ENCODE assay signal across 11 cellular contexts in genomic region chr6:130202782-130203181, GRCh38.
DNase-seq lines count a peak whose midpoint lies in the region; ATAC-seq and TF ChIP-seq lines count a peak whose summit lies in the region.
"Had no signal": no experiment of that assay in that cellular context is flagged by ENCODE, and none has a peak within 500 bp of the region (broad histone marks: within the 10 kb centered on the region; RNA-seq: fewer than 3 reads in every experiment).

No MANE protein-coding gene starts in this region.

- peak; percentile 73 for ATAC-seq in GM18511 (IDR thresholded peaks at IDR 0.05; ENCODE audit: unreplicated experiment)
- peak; percentile 75 for ATAC-seq in GM21447 (IDR thresholded peaks at IDR 0.05; ENCODE audit: unreplicated experiment)
- peak; percentile 71 for ATAC-seq in HG03469 (IDR thresholded peaks at IDR 0.05; ENCODE audit: unreplicated experiment)
- no peak for ATAC-seq in HG02759 (IDR thresholded peaks at IDR 0.05; ENCODE audit: unreplicated experiment)
- ATAC-seq: body of pancreas had no signal

- no peak for TF ChIP-seq CTCF in GM13977 (IDR thresholded peaks at IDR 0.05; ENCODE audit: extremely low read depth, insufficient read depth, missing control alignments)

- DNase-seq in iPS-NIHi7 (ENCODE audit: extremely low spot score): peak; percentile 27
- DNase-seq in GM13977 (ENCODE audit: low spot score): no peak
- no peak for DNase-seq in NCI-H510A (lab: John Stamatoyannopoulos, UW)
- DNase-seq in NAMALWA (ENCODE audit: low spot score): no peak
- DNase-seq: body of pancreas; HCEC 1CT; NK-92 treated with Interleukin-12 subunit alpha and Interleukin-12 subunit beta, amount 100 ng/mL, for 24 hours had no signal

- in situ Hi-C loops in GM13977 (cut with MboI; ENCODE audit: low pct_unique_long_range_greater_than_20kb, low sequenced_read_pairs, unreplicated experiment): no loop called here
